Comparison of ENCODE assay signal across 13 cellular contexts in genomic region chr6:144027927-144028587, GRCh38.
"Had no signal": no experiment of that assay in that cellular context is flagged by ENCODE, and none has a peak within 500 bp of the region (broad histone marks: within the 10 kb centered on the region; RNA-seq: fewer than 3 reads in every experiment).

No MANE protein-coding gene starts in this region.

- DNase-seq: body of pancreas; central memory CD4-positive, alpha-beta T cell; cortex of kidney; effector memory CD4-positive, alpha-beta T cell; erythroblast; hypothalamus; naive thymus-derived CD8-positive, alpha-beta T cell; right cardiac atrium; stimulated activated naive CD4-positive, alpha-beta T cell; upper lobe of right lung had no signal

- H3K9me3 ChIP-seq: body of pancreas, suprapubic skin, upper lobe of right lung had no signal

- H3K4me1 ChIP-seq: body of pancreas, suprapubic skin, upper lobe of right lung had no signal

- H3K27me3 ChIP-seq: body of pancreas, suprapubic skin, upper lobe of right lung had no signal

- H3K4me3 ChIP-seq: body of pancreas, smooth muscle cell, suprapubic skin, upper lobe of right lung had no signal

- ATAC-seq: activated CD4-positive, CD25-positive, alpha-beta regulatory T cell treated with anti-CD3 and anti-CD28 coated beads, Interleukin-2, amount 50 U/mL, for 24 hours; body of pancreas; naive thymus-derived CD8-positive, alpha-beta T cell; right cardiac atrium; upper lobe of right lung had no signal

- H3K27ac ChIP-seq: body of pancreas, suprapubic skin, upper lobe of right lung had no signal

- H3K36me3 ChIP-seq: suprapubic skin, upper lobe of right lung had no signal
